Comparison of ENCODE assay signal across 16 cellular contexts in the genomic region with DNA sequence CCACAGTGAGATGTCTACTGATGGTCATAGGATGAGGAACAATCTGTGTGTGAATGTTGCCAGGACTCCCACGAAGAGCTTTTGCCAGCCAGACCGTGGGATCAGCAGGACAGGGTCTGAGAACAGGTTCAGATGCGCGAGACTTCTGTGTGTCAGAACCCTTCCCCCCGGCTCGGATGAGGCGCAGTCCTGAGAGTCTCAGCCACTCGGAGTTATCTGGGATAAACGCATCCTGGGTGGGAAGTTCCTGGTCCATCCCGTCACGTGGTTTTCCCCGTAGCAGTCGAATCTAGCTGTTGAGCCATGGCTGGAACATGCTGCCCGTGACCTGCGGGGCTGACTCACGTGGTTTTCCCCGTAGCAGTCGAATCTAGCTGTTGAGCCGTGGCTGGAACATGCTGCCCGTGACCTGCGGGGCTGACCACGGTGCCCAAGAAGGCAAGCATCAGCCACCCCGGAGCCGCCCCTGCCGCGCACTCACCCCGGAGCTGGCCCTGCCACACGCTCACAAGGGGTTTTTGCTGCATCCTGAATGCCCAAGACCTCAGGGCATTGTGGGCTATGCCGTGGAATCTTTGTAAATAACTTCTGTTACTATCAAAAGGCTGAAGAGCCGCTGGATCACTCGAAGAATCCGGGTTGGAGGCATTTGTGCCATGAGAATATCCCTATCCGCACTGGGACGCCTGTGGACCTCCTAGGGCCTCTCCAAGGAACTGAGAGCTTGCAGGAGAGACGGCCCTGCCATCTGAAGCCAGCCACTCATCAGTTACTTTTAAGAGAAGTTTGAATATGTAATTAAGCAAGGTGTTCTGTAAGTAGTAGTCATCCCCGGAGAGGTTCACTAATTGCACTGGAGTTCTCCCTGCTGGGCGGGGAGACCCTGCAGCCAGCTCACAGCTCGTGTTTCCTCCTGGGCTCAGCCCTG.
"Had no signal": no experiment of that assay in that cellular context is flagged by ENCODE, and none has a peak within 500 bp of the region (broad histone marks: within the 10 kb centered on the region; RNA-seq: fewer than 3 reads in every experiment).

No MANE protein-coding gene starts in this region.

- H3K9ac ChIP-seq: neural progenitor cell had no signal

- FAIRE-seq: pancreas had no signal

- H2AFZ ChIP-seq: neural progenitor cell had no signal

- H3K4me2 ChIP-seq: neural progenitor cell had no signal

- H3K4me1 ChIP-seq: pancreas had no signal

- H3K9me3 ChIP-seq: esophagus muscularis mucosa, pancreas, thyroid gland, uterus had no signal

- DNase-seq: activated CD4-positive, alpha-beta T cell treated with anti-CD3 and anti-CD28 coated beads, Interleukin-2, amount 50 U/mL, for 4 hours; activated CD4-positive, CD25-positive, alpha-beta regulatory T cell treated with anti-CD3 and anti-CD28 coated beads, Interleukin-2, amount 50 U/mL, for 72 hours; activated CD8-positive, alpha-beta memory T cell treated with anti-CD3 and anti-CD28 coated beads, Interleukin-2, amount 10 ng/mL, durations not matched to agents 7 days and 5 days; activated naive CD4-positive, alpha-beta T cell treated with anti-CD3 and anti-CD28 coated beads for 36 hours; activated naive CD8-positive, alpha-beta T cell treated with anti-CD3 and anti-CD28 coated beads, Interleukin-2, amount 50 U/mL, for 24 hours; activated T-cell treated with anti-CD3 and anti-CD28 coated beads, Interleukin-2, amount 50 U/mL, for 1 hour; stimulated activated CD4-positive, alpha-beta T cell treated with anti-CD3 and anti-CD28 coated beads, Interleukin-2, amount 100 ng/mL, for 48 hours; thyroid gland had no signal

- H3K4me1 Mint-ChIP-seq: activated CD8-positive, alpha-beta memory T cell treated with anti-CD3 and anti-CD28 coated beads, Interleukin-2, amount 10 ng/mL, durations not matched to agents 7 days and 5 days; activated naive CD8-positive, alpha-beta T cell treated with anti-CD3 and anti-CD28 coated beads, Interleukin-2, amount 50 U/mL, for 24 hours; stimulated activated memory B cell treated with anti-CD40 and anti-IgM and Interleukin-4, amounts not matched to agents 10 μg/mL and 1 μg/mL and 100 μg/mL, for 72 hours had no signal

- H3K4me3 ChIP-seq: coronary artery, esophagus muscularis mucosa, neural progenitor cell, pancreas, thyroid gland, uterus had no signal

- H3K4me3 Mint-ChIP-seq: activated CD8-positive, alpha-beta memory T cell treated with anti-CD3 and anti-CD28 coated beads, Interleukin-2, amount 10 ng/mL, durations not matched to agents 7 days and 5 days; activated naive CD4-positive, alpha-beta T cell treated with anti-CD3 and anti-CD28 coated beads for 36 hours; activated naive CD8-positive, alpha-beta T cell treated with anti-CD3 and anti-CD28 coated beads, Interleukin-2, amount 50 U/mL, for 24 hours; neural progenitor cell; stimulated activated memory B cell treated with anti-CD40 and anti-IgM and Interleukin-4, amounts not matched to agents 10 μg/mL and 1 μg/mL and 100 μg/mL, for 72 hours; T-helper 2 cell treated with Interferon-gamma antibody and Interleukin-4, amounts not matched to agents 5 μg/mL and 100 μg/mL, for 36 hours had no signal

- H3K9me3 Mint-ChIP-seq: activated naive CD4-positive, alpha-beta T cell treated with anti-CD3 and anti-CD28 coated beads for 36 hours; activated naive CD8-positive, alpha-beta T cell treated with anti-CD3 and anti-CD28 coated beads, Interleukin-2, amount 50 U/mL, for 24 hours; activated T-helper 2 cell treated with anti-CD3 and anti-CD28 coated beads, Interferon-gamma antibody, Interleukin-2, Interleukin-4, amounts not matched to agents 10 μg/mL and 5 μg/mL and 100 μg/mL, durations not matched to agents 14 hours and 24 hours and 36 hours; neural progenitor cell; T-helper 2 cell treated with Interferon-gamma antibody and Interleukin-4, amounts not matched to agents 5 μg/mL and 100 μg/mL, for 36 hours had no signal

- H3K27me3 Mint-ChIP-seq: activated CD8-positive, alpha-beta memory T cell treated with anti-CD3 and anti-CD28 coated beads, Interleukin-2, amount 10 ng/mL, durations not matched to agents 7 days and 5 days; activated naive CD8-positive, alpha-beta T cell treated with anti-CD3 and anti-CD28 coated beads, Interleukin-2, amount 50 U/mL, for 24 hours; stimulated activated memory B cell treated with anti-CD40 and anti-IgM and Interleukin-4, amounts not matched to agents 10 μg/mL and 1 μg/mL and 100 μg/mL, for 72 hours had no signal

- H3K27me3 ChIP-seq: esophagus muscularis mucosa, neural progenitor cell, pancreas, thyroid gland, uterus had no signal

- H3K27ac Mint-ChIP-seq: activated CD8-positive, alpha-beta memory T cell treated with anti-CD3 and anti-CD28 coated beads, Interleukin-2, amount 10 ng/mL, durations not matched to agents 7 days and 5 days; activated naive CD4-positive, alpha-beta T cell treated with anti-CD3 and anti-CD28 coated beads for 36 hours; activated naive CD8-positive, alpha-beta T cell treated with anti-CD3 and anti-CD28 coated beads, Interleukin-2, amount 50 U/mL, for 24 hours; activated T-helper 2 cell treated with anti-CD3 and anti-CD28 coated beads, Interferon-gamma antibody, Interleukin-2, Interleukin-4, amounts not matched to agents 10 μg/mL and 5 μg/mL and 100 μg/mL, durations not matched to agents 14 hours and 24 hours and 36 hours; neural progenitor cell; stimulated activated memory B cell treated with anti-CD40 and anti-IgM and Interleukin-4, amounts not matched to agents 10 μg/mL and 1 μg/mL and 100 μg/mL, for 72 hours; T-helper 2 cell treated with Interferon-gamma antibody and Interleukin-4, amounts not matched to agents 5 μg/mL and 100 μg/mL, for 36 hours had no signal

- H3K27ac ChIP-seq: coronary artery, esophagus muscularis mucosa, neural progenitor cell, pancreas, thyroid gland, uterus had no signal

- H3K36me3 ChIP-seq: neural progenitor cell, uterus had no signal

- ATAC-seq: activated CD8-positive, alpha-beta memory T cell treated with anti-CD3 and anti-CD28 coated beads, Interleukin-2, amount 10 ng/mL, durations not matched to agents 7 days and 5 days; activated naive CD8-positive, alpha-beta T cell treated with anti-CD3 and anti-CD28 coated beads, Interleukin-2, amount 50 U/mL, for 24 hours; stimulated activated memory B cell treated with anti-CD40 and anti-IgM and Interleukin-4, amounts not matched to agents 10 μg/mL and 1 μg/mL and 100 μg/mL, for 72 hours had no signal
